ENCODE assay signal across 20 cellular contexts in genomic region chr9:125540497-125540896, GRCh38.
DNase-seq lines count a peak whose midpoint lies in the region; ATAC-seq and TF ChIP-seq lines count a peak whose summit lies in the region.
"Had no signal": no experiment of that assay in that cellular context is flagged by ENCODE, and none has a peak within 500 bp of the region (broad histone marks: within the 10 kb centered on the region; RNA-seq: fewer than 3 reads in every experiment).

No MANE protein-coding gene starts in this region.

- H3K36me3 ChIP-seq in lower lobe of right lung (peaks cover 9% of the 10 kb centered on the region), Peyer's patch (no peaks in the 10 kb centered on the region)
- H3K36me3 ChIP-seq: ascending aorta, ovary, sigmoid colon had no signal

- DNase-seq in ELR (ENCODE audit: low read depth) (peak; percentile 57), M059J (ENCODE audit: low read depth) (peak; percentile 89), astrocyte of the spinal cord (ENCODE audit: low read depth, low spot score) (peak; percentile 60), lower lobe of right lung (no peak), immature natural killer cell (no peak), Peyer's patch (no peak)
- DNase-seq: activated CD4-positive, alpha-beta T cell treated with anti-CD3 and anti-CD28 coated beads for 4 hours; activated gamma-delta T cell treated with Interleukin-2 at 50 U/mL for 16 hours; AML-193; Caco-2; Kasumi-1; NCI-H2107; NCI-H82; ovary; sigmoid colon; stimulated activated CD4-positive, alpha-beta T cell treated with anti-CD3 and anti-CD28 coated beads, Interleukin-1b, Interleukin-23, amount 100 ng/mL, for 48 hours had no signal

- no peaks in the 10 kb centered on the region for H3K27me3 Mint-ChIP-seq in immature natural killer cell (ENCODE audit: low read depth in 3 of 3)

- H3K4me3 Mint-ChIP-seq in immature natural killer cell: no peak overlapping the region

- H3K27me3 ChIP-seq in lower lobe of right lung (ENCODE audit: low read depth) (no peaks in the 10 kb centered on the region), Peyer's patch (no peaks in the 10 kb centered on the region)
- H3K27me3 ChIP-seq: ascending aorta, ovary, sigmoid colon had no signal

- peak; percentile 19 to 46 for ATAC-seq in lower lobe of right lung
- ATAC-seq in HG02938 (IDR thresholded peaks at IDR 0.05; ENCODE audit: unreplicated experiment): no peak
- ATAC-seq in GM21786 (IDR thresholded peaks at IDR 0.05; ENCODE audit: unreplicated experiment): no peak

- peaks cover 5 to 17% (median 13%) of the 10 kb centered on the region in 3 donors for H3K36me3 Mint-ChIP-seq in immature natural killer cell

- no peak overlapping the region for H3K27ac ChIP-seq in lower lobe of right lung
- no peak overlapping the region for H3K27ac ChIP-seq in Peyer's patch
- H3K27ac ChIP-seq: ascending aorta, coronary artery, ovary, sigmoid colon had no signal

- in situ Hi-C loops in astrocyte of the spinal cord (cut with HindIII; ENCODE audit: low sequenced_read_pairs): no loop called here

- H3K4me3 ChIP-seq in astrocyte of the spinal cord (ENCODE audit: low read depth, low read length) (no peak overlapping the region), lower lobe of right lung (no peak overlapping the region), Peyer's patch (no peak overlapping the region)
- H3K4me3 ChIP-seq: ascending aorta, coronary artery, ovary, sigmoid colon had no signal

- H3K9me3 ChIP-seq in lower lobe of right lung (no peaks in the 10 kb centered on the region), Peyer's patch (no peaks in the 10 kb centered on the region)
- H3K9me3 ChIP-seq: ascending aorta, Caco-2, ovary, sigmoid colon had no signal

- no peaks in the 10 kb centered on the region for H3K4me1 Mint-ChIP-seq in immature natural killer cell

- H3K4me1 ChIP-seq in lower lobe of right lung (peaks cover 34% of the 10 kb centered on the region), Peyer's patch (peaks cover 0 to 11% (median 0%) of the 10 kb centered on the region in 4 donors)

- TF ChIP-seq CTCF in astrocyte of the spinal cord (IDR thresholded peaks at IDR 0.05; ENCODE audit: low read depth, low read length) (no peak), lower lobe of right lung (IDR thresholded peaks at IDR 0.05) (no peak), Peyer's patch (IDR thresholded peaks at IDR 0.05) (no peak)

- no peaks in the 10 kb centered on the region for H3K9me3 Mint-ChIP-seq in immature natural killer cell

- no peak for TF ChIP-seq POLR2A in Peyer's patch (IDR thresholded peaks at IDR 0.05)

- intact Hi-C loops in lower lobe of right lung (cut with DNase I): no loop called here

- no peak overlapping the region for H3K27ac Mint-ChIP-seq in immature natural killer cell

Comparison
In these comparisons a context has a peak if more than half of its experiments do, and no peak if none do; other contexts are left out.
1. DNase-seq: peak in ELR (single experiment), M059J (single experiment) and astrocyte of the spinal cord (single experiment); none in lower lobe of right lung (single experiment), immature natural killer cell (0 of 3) and Peyer's patch (0 of 3).
2. ATAC-seq: peak in lower lobe of right lung (2 of 2); none in HG02938 (single experiment) and GM21786 (single experiment).